Comparison of ENCODE assay signal across 1 cellular context in the genomic region with DNA sequence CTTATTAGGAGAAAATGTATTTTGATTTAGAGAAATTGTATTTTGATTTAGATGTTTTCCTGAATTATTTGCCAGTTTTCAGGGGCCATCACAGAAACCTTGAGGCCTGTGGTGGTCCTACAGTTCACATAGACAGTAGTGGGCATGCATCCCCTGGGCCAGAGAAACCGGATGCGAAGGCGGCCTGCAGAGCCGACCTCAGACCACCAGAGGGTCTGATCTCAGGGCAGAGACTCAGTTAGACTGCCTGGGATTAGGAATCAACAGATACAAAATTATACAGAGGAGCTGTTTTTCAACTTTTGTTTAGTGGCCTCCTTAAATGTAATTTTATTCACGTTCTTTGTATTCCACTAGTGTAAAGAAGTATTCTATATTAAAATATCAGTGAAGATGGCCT.
TF ChIP-seq lines count a peak whose summit lies in the region.

No MANE protein-coding gene starts in this region.

TF ChIP-seq in GM23338, 12 proteins besides CTCF, POLR2A, EP300 and RAD21:
- no peak for TF ChIP-seq ZNF462 (CRISPR knock-in tag; IDR thresholded peaks at IDR 0.05)
- no peak for TF ChIP-seq CREB1 (CRISPR knock-in tag; IDR thresholded peaks at IDR 0.05; ENCODE audit: low read depth)
- no peak for TF ChIP-seq JUNB (IDR thresholded peaks at IDR 0.05; ENCODE audit: unreplicated experiment)
- TF ChIP-seq, protein P1, sequence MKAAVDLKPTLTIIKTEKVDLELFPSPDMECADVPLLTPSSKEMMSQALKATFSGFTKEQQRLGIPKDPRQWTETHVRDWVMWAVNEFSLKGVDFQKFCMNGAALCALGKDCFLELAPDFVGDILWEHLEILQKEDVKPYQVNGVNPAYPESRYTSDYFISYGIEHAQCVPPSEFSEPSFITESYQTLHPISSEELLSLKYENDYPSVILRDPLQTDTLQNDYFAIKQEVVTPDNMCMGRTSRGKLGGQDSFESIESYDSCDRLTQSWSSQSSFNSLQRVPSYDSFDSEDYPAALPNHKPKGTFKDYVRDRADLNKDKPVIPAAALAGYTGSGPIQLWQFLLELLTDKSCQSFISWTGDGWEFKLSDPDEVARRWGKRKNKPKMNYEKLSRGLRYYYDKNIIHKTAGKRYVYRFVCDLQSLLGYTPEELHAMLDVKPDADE (IDR thresholded peaks at IDR 0.05): no peak
- TF ChIP-seq POLR2AphosphoS5 (IDR thresholded peaks at IDR 0.05; ENCODE audit: low read depth): no peak
- TF ChIP-seq EZH2phosphoT487 (IDR thresholded peaks at IDR 0.05; ENCODE audit: unreplicated experiment): no peak
- TF ChIP-seq REST (IDR thresholded peaks at IDR 0.05; ENCODE audit: unreplicated experiment): no peak
